Comparison of ENCODE assay signal across 8 cellular contexts in the genomic region with DNA sequence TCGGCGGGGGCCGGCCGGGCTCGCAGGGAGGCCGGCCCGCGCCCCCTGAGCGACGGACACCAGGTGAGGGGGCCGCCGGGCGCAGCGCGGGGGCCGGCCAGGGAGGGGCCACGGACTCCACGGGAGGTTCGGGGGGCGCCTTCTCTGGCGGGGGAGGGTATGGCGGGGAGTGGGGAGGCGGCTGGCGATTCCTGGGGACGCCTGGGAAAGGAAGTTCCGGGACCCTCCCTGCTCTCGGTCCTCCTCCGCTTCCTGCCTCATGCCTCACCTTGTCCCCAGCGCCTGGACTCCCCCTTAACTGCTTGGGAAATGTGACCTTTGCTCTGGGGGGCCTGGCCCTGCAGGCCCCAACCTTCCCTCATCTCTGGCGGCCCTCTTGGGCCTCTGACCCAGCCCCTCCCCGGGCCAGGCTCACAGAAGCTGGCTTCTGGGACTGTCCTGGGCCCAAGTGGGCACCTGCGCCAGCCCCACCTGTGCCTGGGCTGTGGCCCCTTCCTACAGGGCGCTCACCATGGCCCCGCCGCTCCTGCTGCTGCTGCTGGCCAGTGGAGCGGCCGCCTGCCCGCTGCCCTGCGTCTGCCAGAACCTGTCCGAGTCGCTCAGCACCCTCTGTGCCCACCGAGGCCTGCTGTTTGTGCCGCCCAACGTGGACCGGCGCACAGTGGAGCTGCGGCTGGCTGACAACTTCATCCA. TPM values are rescaled to one million over a fixed set of nuclear protein-coding genes. Genes with fewer than 3 reads are reported as not detected.
DNase-seq lines count a peak whose midpoint lies in the region; ATAC-seq and TF ChIP-seq lines count a peak whose summit lies in the region.

No MANE protein-coding gene starts in this region.

- no peaks in the 10 kb centered on the region for H3K36me3 Mint-ChIP-seq in naive B cell

- H3K4me1 ChIP-seq in HUES64 (ENCODE audit: insufficient read depth, low read length) = peaks cover 5% of the 10 kb centered on the region; the same call in 1 of the 2 replicates
- peaks cover 6% of the 10 kb centered on the region for H3K4me1 ChIP-seq in effector memory CD4-positive, alpha-beta T cell (ENCODE audit: control insufficient read depth, insufficient read depth, low read length, poor library complexity, severe bottlenecking)

- H3K36me3 ChIP-seq in HUES64 (ENCODE audit: insufficient read depth, low read length) (peaks cover 11% of the 10 kb centered on the region; the same call in 1 of the 2 replicates), brain microvascular endothelial cell (replicated peaks) (peaks cover 16% of the 10 kb centered on the region)
- H3K36me3 ChIP-seq in effector memory CD4-positive, alpha-beta T cell (ENCODE audit: control insufficient read depth, insufficient read depth, low read length) = no peaks in the 10 kb centered on the region

- H3K4me3 ChIP-seq in HUES64 (ENCODE audit: low read length) = peak overlapping the region; percentile 83
- H3K4me3 ChIP-seq in brain microvascular endothelial cell (ENCODE audit: low read depth, low read length) = peak overlapping the region; percentile 72
- H3K4me3 ChIP-seq in effector memory CD4-positive, alpha-beta T cell (ENCODE audit: insufficient read depth, low read depth, low read length, poor library complexity, severe bottlenecking) = no peak overlapping the region

- peak overlapping the region; percentile 63 to 93 (median 78) for H3K4me3 Mint-ChIP-seq in naive B cell

- DNase-seq in Daoy (ENCODE audit: low read depth) (peak; percentile 46), brain microvascular endothelial cell (no peak), naive B cell (no peak), superior temporal gyrus (ENCODE audit: extremely low spot score) (no peak)
- no peak for DNase-seq in effector memory CD4-positive, alpha-beta T cell

- WGBS in HUES64 = 28% methylated on average over 46 of the region's 47 CpGs

- H3K27ac Mint-ChIP-seq in naive B cell = peak overlapping the region in 2 of 6 donors; percentile 29 to 76

- peaks cover 4 to 12% (median 7%) of the 10 kb centered on the region in 3 donors for H3K4me1 Mint-ChIP-seq in naive B cell

- H3K9me3 ChIP-seq in HUES64 (ENCODE audit: insufficient read depth, low read depth, low read length) = no peaks in the 10 kb centered on the region
- H3K9me3 ChIP-seq in effector memory CD4-positive, alpha-beta T cell (ENCODE audit: control insufficient read depth, low read length) = no peaks in the 10 kb centered on the region

- ATAC-seq in naive B cell (ENCODE audit: low read depth in 2 of 2) = no peak
- ATAC-seq in HG03135 (IDR thresholded peaks at IDR 0.05; ENCODE audit: unreplicated experiment) = no peak
- ATAC-seq in GM19452 (IDR thresholded peaks at IDR 0.05; ENCODE audit: unreplicated experiment) = no peak

- no peaks in the 10 kb centered on the region for H3K27me3 ChIP-seq in HUES64 (ENCODE audit: insufficient read depth, low read length)
- H3K27me3 ChIP-seq in brain microvascular endothelial cell (replicated peaks) = no peaks in the 10 kb centered on the region
- no peaks in the 10 kb centered on the region for H3K27me3 ChIP-seq in effector memory CD4-positive, alpha-beta T cell (replicated peaks; ENCODE audit: control insufficient read depth, insufficient read depth, low read length, poor library complexity, severe bottlenecking)

- peak overlapping the region; percentile 88 for H3K9ac ChIP-seq in HUES64 (ENCODE audit: low read depth, low read length)

- H3K27me3 Mint-ChIP-seq in naive B cell = no peaks in the 10 kb centered on the region

- in situ Hi-C loops in brain microvascular endothelial cell (cut with HindIII; ENCODE audit: low pct_ligation_motif_present, low sequenced_read_pairs) = no loop called here

- H3K27ac ChIP-seq in HUES64 (ENCODE audit: low read depth, low read length) (no peak overlapping the region; the same call in 1 of the 2 replicates), brain microvascular endothelial cell (peak overlapping the region; percentile 17)
- no peak overlapping the region for H3K27ac ChIP-seq in effector memory CD4-positive, alpha-beta T cell (ENCODE audit: insufficient read depth, low read length, poor library complexity, severe bottlenecking)

- peaks cover 0 to 2% (median 0%) of the 10 kb centered on the region in 7 donors for H3K9me3 Mint-ChIP-seq in naive B cell

- no peak for TF ChIP-seq CTCF in brain microvascular endothelial cell (IDR thresholded peaks at IDR 0.05; ENCODE audit: low read depth, low read length, missing control alignments)

RNA-seq across cellular contexts. Expression of gene LRFN4, which starts 0.5 kb away (rescaled TPM):
- 21.5 and 23.9 TPM in 2 replicates for total RNA-seq in Daoy (2014; rRNA removed; shearing (Covaris generic))
- polyA plus RNA-seq in HUES64 (2013, experiment 1 of 2) = 32.4 TPM
- 26.4 TPM for polyA plus RNA-seq in HUES64 (2013, experiment 2 of 2)
- 1 to 10 TPM in 2 of 6 donors, under 1 TPM in 4; 0.19 to 1.7 (median 0.70) TPM for polyA plus RNA-seq in naive B cell (ENCODE audit: low read depth in 6 of 6)

RNA-seq across cellular contexts. Expression of gene RCE1, which starts 14.1 kb away (rescaled TPM):
- 21.3 and 24.2 TPM in 2 replicates for total RNA-seq in Daoy (2014; rRNA removed; shearing (Covaris generic))
- polyA plus RNA-seq in HUES64 (2013, experiment 1 of 2) = 27.1 TPM
- polyA plus RNA-seq in HUES64 (2013, experiment 2 of 2) = 24.0 TPM
- 10 to 100 TPM; 16.3 to 31.9 (median 19.3) TPM for polyA plus RNA-seq in naive B cell (ENCODE audit: low read depth in 6 of 6)
